ENCODE assay signal across 18 cellular contexts in the genomic region with DNA sequence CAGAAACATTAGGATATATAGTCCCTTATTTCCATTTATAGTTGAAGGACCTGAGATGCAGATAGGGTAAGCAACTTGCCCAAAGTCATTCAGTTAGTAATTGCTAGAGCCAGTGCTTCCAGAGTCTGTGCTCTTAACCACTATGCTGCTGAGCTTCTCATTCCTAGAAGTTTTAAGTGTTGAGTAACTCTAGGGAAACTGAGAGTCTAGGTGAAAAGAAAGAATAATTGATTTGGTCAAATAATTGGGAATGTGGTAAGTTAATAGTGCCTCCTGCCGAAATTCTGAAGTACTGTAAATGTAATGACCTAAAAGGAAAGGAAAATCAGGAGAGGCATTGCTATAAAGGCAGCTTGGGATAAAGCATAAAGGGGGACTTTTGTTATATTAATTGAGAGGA. TPM values are rescaled to one million over a fixed set of nuclear protein-coding genes. Genes with fewer than 3 reads are reported as not detected.
DNase-seq lines count a peak whose midpoint lies in the region; ATAC-seq, FAIRE-seq and TF ChIP-seq lines count a peak whose summit lies in the region.
"Had no signal": no experiment of that assay in that cellular context is flagged by ENCODE, and none has a peak within 500 bp of the region (broad histone marks: within the 10 kb centered on the region; RNA-seq: fewer than 3 reads in every experiment).

No MANE protein-coding gene starts in this region.

- no peaks in the 10 kb centered on the region for H3K4me1 ChIP-seq in BE2C
- H3K4me1 ChIP-seq in astrocyte (ENCODE audit: insufficient read depth, low read length) = no peaks in the 10 kb centered on the region
- H3K4me1 ChIP-seq: left lung had no signal

- no peak for ATAC-seq in HG03175 (IDR thresholded peaks at IDR 0.05; ENCODE audit: unreplicated experiment)
- no peak for ATAC-seq in stimulated activated naive B cell treated with anti-CD40 and anti-IgM and Interleukin-4, amounts not matched to agents 10 μg/mL and 1 μg/mL and 100 μg/mL, for 72 hours (replicated peaks)
- ATAC-seq: left lung; Right ventricle myocardium inferior; stimulated activated memory B cell treated with anti-CD40 and anti-IgM and Interleukin-4, amounts not matched to agents 10 μg/mL and 1 μg/mL and 100 μg/mL, for 72 hours had no signal

- H3K9me3 Mint-ChIP-seq in astrocyte (ENCODE audit: unreplicated experiment) = no peaks in the 10 kb centered on the region
- H3K9me3 Mint-ChIP-seq in stimulated activated naive B cell treated with anti-CD40 and anti-IgM and Interleukin-4, amounts not matched to agents 10 μg/mL and 1 μg/mL and 100 μg/mL, for 72 hours = no peaks in the 10 kb centered on the region
- H3K9me3 Mint-ChIP-seq: stimulated activated memory B cell treated with anti-CD40 and anti-IgM and Interleukin-4, amounts not matched to agents 10 μg/mL and 1 μg/mL and 100 μg/mL, for 72 hours had no signal

- FAIRE-seq in astrocyte (lab: Jason Lieb, UNC) = peak; percentile 34
- FAIRE-seq: D721Med, GM12891 had no signal

- H3K36me3 ChIP-seq in BE2C (no peaks in the 10 kb centered on the region), astrocyte (ENCODE audit: insufficient read depth, low read length) (peaks cover 3% of the 10 kb centered on the region), kidney epithelial cell (ENCODE audit: control insufficient read depth, insufficient read depth, low read length) (no peaks in the 10 kb centered on the region), WERI-Rb-1 (no peaks in the 10 kb centered on the region; the same call in 1 of the 2 replicates)
- H3K36me3 ChIP-seq: ovary had no signal

- H3K79me2 ChIP-seq in astrocyte (ENCODE audit: insufficient read depth, low read length) = no peaks in the 10 kb centered on the region

- TF ChIP-seq CTCF in BE2C (IDR thresholded peaks at IDR 0.05; ENCODE audit: low read depth, low read length) = 0 out of 2 replicates have a peak, but pooled peaks have one; percentile 4
- peak; percentile 19 for TF ChIP-seq CTCF in astrocyte (IDR thresholded peaks at IDR 0.05; ENCODE audit: insufficient read depth, low read depth, low read length)
- peak; percentile 24 for TF ChIP-seq CTCF in kidney epithelial cell (IDR thresholded peaks at IDR 0.05; ENCODE audit: insufficient read depth, low read length, poor library complexity, severe bottlenecking)
- no peak for TF ChIP-seq CTCF in WERI-Rb-1 (IDR thresholded peaks at IDR 0.05; ENCODE audit: low read depth, low read length)

- H3K4me2 ChIP-seq in astrocyte (ENCODE audit: low read length) = no peak overlapping the region

- H3K9ac ChIP-seq in astrocyte (ENCODE audit: low read length) = no peak overlapping the region

- H3K27me3 ChIP-seq in BE2C = no peaks in the 10 kb centered on the region
- H3K27me3 ChIP-seq in astrocyte (ENCODE audit: insufficient read depth, low read length) = no peaks in the 10 kb centered on the region
- no peaks in the 10 kb centered on the region for H3K27me3 ChIP-seq in kidney epithelial cell (ENCODE audit: control insufficient read depth, insufficient read depth, low read length)
- no peaks in the 10 kb centered on the region for H3K27me3 ChIP-seq in WERI-Rb-1 (ENCODE audit: insufficient read depth, low read depth, severe bottlenecking)
- H3K27me3 ChIP-seq: left lung, ovary had no signal

- H3K9me3 ChIP-seq in BE2C (no peaks in the 10 kb centered on the region), astrocyte (ENCODE audit: insufficient read depth, low read depth, low read length) (no peaks in the 10 kb centered on the region), WERI-Rb-1 (ENCODE audit: severe bottlenecking) (no peaks in the 10 kb centered on the region)
- H3K9me3 ChIP-seq: left lung, ovary had no signal

- peaks cover under 1% of the 10 kb centered on the region for H3K36me3 Mint-ChIP-seq in astrocyte (ENCODE audit: low read depth, unreplicated experiment)
- H3K36me3 Mint-ChIP-seq in stimulated activated naive B cell treated with anti-CD40 and anti-IgM and Interleukin-4, amounts not matched to agents 10 μg/mL and 1 μg/mL and 100 μg/mL, for 72 hours = peaks cover 19 to 23% of the 10 kb centered on the region in 2 donors

- H3K4me3 ChIP-seq in BE2C (ENCODE audit: low read depth, low read length) = no peak overlapping the region
- no peak overlapping the region for H3K4me3 ChIP-seq in astrocyte (ENCODE audit: insufficient read depth, low read depth, low read length)
- no peak overlapping the region for H3K4me3 ChIP-seq in kidney epithelial cell (ENCODE audit: low read depth, low read length)
- H3K4me3 ChIP-seq in WERI-Rb-1 (ENCODE audit: low read depth, low read length) = no peak overlapping the region
- H3K4me3 ChIP-seq: left lung, ovary had no signal

- H2AFZ ChIP-seq in astrocyte (ENCODE audit: low read depth, low read length) = no peak overlapping the region

- peak overlapping the region; percentile 34 for H3K27ac Mint-ChIP-seq in astrocyte (ENCODE audit: unreplicated experiment)
- no peak overlapping the region for H3K27ac Mint-ChIP-seq in stimulated activated naive B cell treated with anti-CD40 and anti-IgM and Interleukin-4, amounts not matched to agents 10 μg/mL and 1 μg/mL and 100 μg/mL, for 72 hours
- H3K27ac Mint-ChIP-seq: stimulated activated memory B cell treated with anti-CD40 and anti-IgM and Interleukin-4, amounts not matched to agents 10 μg/mL and 1 μg/mL and 100 μg/mL, for 72 hours had no signal

- H3K4me3 Mint-ChIP-seq in astrocyte (ENCODE audit: unreplicated experiment) = no peak overlapping the region
- H3K4me3 Mint-ChIP-seq in stimulated activated naive B cell treated with anti-CD40 and anti-IgM and Interleukin-4, amounts not matched to agents 10 μg/mL and 1 μg/mL and 100 μg/mL, for 72 hours = no peak overlapping the region
- H3K4me3 Mint-ChIP-seq: stimulated activated memory B cell treated with anti-CD40 and anti-IgM and Interleukin-4, amounts not matched to agents 10 μg/mL and 1 μg/mL and 100 μg/mL, for 72 hours had no signal

- no peak for DNase-seq in BE2C
- peak; percentile 60 for DNase-seq in HCEC 1CT
- DNase-seq in astrocyte (ENCODE audit: low read depth) = peak; percentile 73
- no peak for DNase-seq in kidney epithelial cell (ENCODE audit: low read depth)
- DNase-seq in WERI-Rb-1 = no peak
- DNase-seq in Kasumi-1 (lab: John Stamatoyannopoulos, UW) = no peak
- DNase-seq in stimulated activated naive B cell treated with anti-CD40 and anti-IgM and Interleukin-4, amounts not matched to agents 10 μg/mL and 1 μg/mL and 100 μg/mL, for 72 hours = no peak
- DNase-seq: caudate nucleus; Karpas-422; left lung; NCI-H446; ovary; stimulated activated CD4-positive, alpha-beta T cell treated with anti-CD3 and anti-CD28 coated beads, Interleukin-2, amount 100 ng/mL, for 24 hours had no signal

- H3K27ac ChIP-seq in astrocyte (ENCODE audit: low read depth, low read length) (no peak overlapping the region), WERI-Rb-1 (no peak overlapping the region)
- H3K27ac ChIP-seq: left lung, ovary had no signal

- no peaks in the 10 kb centered on the region for H4K20me1 ChIP-seq in astrocyte (ENCODE audit: insufficient read depth, low read length)

- peaks cover 12% of the 10 kb centered on the region for H3K4me1 Mint-ChIP-seq in astrocyte (ENCODE audit: low read depth, unreplicated experiment)
- H3K4me1 Mint-ChIP-seq in stimulated activated naive B cell treated with anti-CD40 and anti-IgM and Interleukin-4, amounts not matched to agents 10 μg/mL and 1 μg/mL and 100 μg/mL, for 72 hours = peaks cover 0 to 2% of the 10 kb centered on the region in 2 donors
- H3K4me1 Mint-ChIP-seq: stimulated activated memory B cell treated with anti-CD40 and anti-IgM and Interleukin-4, amounts not matched to agents 10 μg/mL and 1 μg/mL and 100 μg/mL, for 72 hours had no signal

- H3K27me3 Mint-ChIP-seq in astrocyte (ENCODE audit: low read depth, unreplicated experiment) = no peaks in the 10 kb centered on the region
- H3K27me3 Mint-ChIP-seq in stimulated activated naive B cell treated with anti-CD40 and anti-IgM and Interleukin-4, amounts not matched to agents 10 μg/mL and 1 μg/mL and 100 μg/mL, for 72 hours = no peaks in the 10 kb centered on the region
- H3K27me3 Mint-ChIP-seq: stimulated activated memory B cell treated with anti-CD40 and anti-IgM and Interleukin-4, amounts not matched to agents 10 μg/mL and 1 μg/mL and 100 μg/mL, for 72 hours had no signal

RNA-seq across cellular contexts. Expression of a gene that starts 14.1 kb away (rescaled TPM):
- polyA plus RNA-seq in BE2C (2012; ENCODE audit: insufficient read depth, insufficient read length, low read depth) = 10.2 TPM
- 10.9 and 11.3 TPM in 2 replicates for total RNA-seq in astrocyte
- 13.9 and 17.3 TPM in 2 replicates for total RNA-seq in kidney epithelial cell

RNA-seq across cellular contexts. Expression of a gene that starts 49.9 kb away (rescaled TPM):
- polyA plus RNA-seq in BE2C (2012; ENCODE audit: insufficient read depth, insufficient read length, low read depth) = 4.2 TPM
- 49.1 and 49.7 TPM in 2 replicates for total RNA-seq in astrocyte
- total RNA-seq in kidney epithelial cell = 52.4 and 55.3 TPM in 2 replicates

RNA-seq across cellular contexts. Expression of a gene that starts 50.1 kb away (rescaled TPM):
- 22.6 TPM for polyA plus RNA-seq in BE2C (2012; ENCODE audit: insufficient read depth, insufficient read length, low read depth)
- total RNA-seq in astrocyte (90.3 and 93.5 TPM in 2 replicates), kidney epithelial cell (45.1 and 52.8 TPM in 2 replicates)

Comparison
In these comparisons a context has a peak if more than half of its experiments do, and no peak if none do; other contexts are left out.
1. DNase-seq: peak in HCEC 1CT (single experiment) and astrocyte (single experiment); none in BE2C (single experiment), kidney epithelial cell (single experiment), WERI-Rb-1 (single experiment), Kasumi-1 (0 of 2) and stimulated activated naive B cell treated with anti-CD40 and anti-IgM and Interleukin-4, amounts not matched to agents 10 μg/mL and 1 μg/mL and 100 μg/mL, for 72 hours (single experiment).